ENCODE assay signal across 1 cellular context in genomic region chr6:126040826-126041225, GRCh38.
TF ChIP-seq lines count a peak whose summit lies in the region.

No MANE protein-coding gene starts in this region.

TF ChIP-seq in SK-N-SH treated with all-trans-retinoic acid at 6 μM for 48 hours, 23 proteins besides CTCF, POLR2A, EP300 and RAD21 (continued from another document):
- no peak for TF ChIP-seq TCF4 (CRISPR knock-in tag; IDR thresholded peaks at IDR 0.05; ENCODE audit: borderline replicate concordance)
- TF ChIP-seq, protein P1, sequence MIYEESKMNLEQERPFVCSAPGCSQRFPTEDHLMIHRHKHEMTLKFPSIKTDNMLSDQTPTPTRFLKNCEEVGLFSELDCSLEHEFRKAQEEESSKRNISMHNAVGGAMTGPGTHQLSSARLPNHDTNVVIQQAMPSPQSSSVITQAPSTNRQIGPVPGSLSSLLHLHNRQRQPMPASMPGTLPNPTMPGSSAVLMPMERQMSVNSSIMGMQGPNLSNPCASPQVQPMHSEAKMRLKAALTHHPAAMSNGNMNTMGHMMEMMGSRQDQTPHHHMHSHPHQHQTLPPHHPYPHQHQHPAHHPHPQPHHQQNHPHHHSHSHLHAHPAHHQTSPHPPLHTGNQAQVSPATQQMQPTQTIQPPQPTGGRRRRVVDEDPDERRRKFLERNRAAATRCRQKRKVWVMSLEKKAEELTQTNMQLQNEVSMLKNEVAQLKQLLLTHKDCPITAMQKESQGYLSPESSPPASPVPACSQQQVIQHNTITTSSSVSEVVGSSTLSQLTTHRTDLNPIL (CRISPR knock-in tag; IDR thresholded peaks at IDR 0.05; ENCODE audit: low read depth), result no peak
